In the genomic region with DNA sequence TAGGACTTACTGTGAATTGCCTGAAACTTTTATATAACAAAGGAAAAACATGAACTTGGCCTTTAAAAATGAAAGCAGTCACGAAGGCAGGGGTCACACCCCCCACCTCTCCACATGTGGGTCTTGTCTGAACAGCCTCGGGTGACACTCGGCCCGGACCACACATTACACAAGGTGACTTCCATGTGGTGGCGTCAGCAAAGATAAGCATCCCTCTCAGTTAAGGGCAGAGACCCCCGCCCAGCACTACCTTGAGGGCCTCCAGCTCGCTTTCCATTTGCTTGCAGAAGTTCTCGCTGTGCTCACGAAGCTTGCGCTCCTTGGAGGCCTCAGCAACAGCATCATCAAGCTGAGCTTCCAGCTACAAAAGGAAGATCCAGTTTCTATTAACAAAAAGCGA, we compare ENCODE assay signal across 18 cellular contexts. TPM values are rescaled to one million over a fixed set of nuclear protein-coding genes. Genes with fewer than 3 reads are reported as not detected.
DNase-seq lines count a peak whose midpoint lies in the region; ATAC-seq and TF ChIP-seq lines count a peak whose summit lies in the region.
"Had no signal": no experiment of that assay in that cellular context is flagged by ENCODE, and none has a peak within 500 bp of the region (broad histone marks: within the 10 kb centered on the region; RNA-seq: fewer than 3 reads in every experiment).

No MANE protein-coding gene starts in this region.

- no peak overlapping the region for H3K4me3 Mint-ChIP-seq in chondrocyte (ENCODE audit: unreplicated experiment)
- no peak overlapping the region for H3K4me3 Mint-ChIP-seq in activated T-cell treated with anti-CD3 and anti-CD28 coated beads, Interleukin-2, amount 50 U/mL, for 24 hours
- H3K4me3 Mint-ChIP-seq: B cell; CD4-positive, alpha-beta memory T cell; GM23338; H9 had no signal

- 0 out of 2 replicates have a peak overlapping the region, but pooled peaks have one; percentile 9 for H3K9ac ChIP-seq in BLaER1
- H3K9ac ChIP-seq: BLaER1 treated with 17β-estradiol and CSF1 and Interleukin-3, amounts not matched to agents 10 nM and 100 nM had no signal

- intact Hi-C loops in psoas muscle (cut with DNase I), result no loop called here

- H3K4me1 ChIP-seq in BLaER1, result peaks cover 31% of the 10 kb centered on the region
- peaks cover 23% of the 10 kb centered on the region for H3K4me1 ChIP-seq in psoas muscle

- H3K4me2 ChIP-seq in BLaER1, result peak overlapping the region; percentile 50
- H3K4me2 ChIP-seq: GM23338 had no signal

- TF ChIP-seq CTCF in chondrocyte (IDR thresholded peaks at IDR 0.05), result no peak
- no peak for TF ChIP-seq CTCF in psoas muscle (IDR thresholded peaks at IDR 0.05)

- peaks cover 47% of the 10 kb centered on the region for H3K36me3 ChIP-seq in BLaER1
- H3K36me3 ChIP-seq in psoas muscle (ENCODE audit: insufficient read depth in 1 of 2, low read depth in 1 of 2), result peaks cover 10 to 100% of the 10 kb centered on the region in 2 donors

- H3K27ac ChIP-seq in BLaER1 (no peak overlapping the region), psoas muscle (peak overlapping the region; percentile 69)
- H3K27ac ChIP-seq: 22Rv1; BLaER1 treated with 17β-estradiol and CSF1 and Interleukin-3, amounts not matched to agents 10 nM and 100 nM had no signal

- H4K20me1 ChIP-seq in BLaER1, result no peaks in the 10 kb centered on the region

- H3K27me3 ChIP-seq in BLaER1 (no peaks in the 10 kb centered on the region), psoas muscle (ENCODE audit: insufficient read depth in 3 of 3, low read length in 2 of 3) (no peaks in the 10 kb centered on the region)
- H3K27me3 ChIP-seq: BLaER1 treated with 17β-estradiol and CSF1 and Interleukin-3, amounts not matched to agents 10 nM and 100 nM had no signal

- no peaks in the 10 kb centered on the region for H3K9me3 Mint-ChIP-seq in chondrocyte (ENCODE audit: low read depth)
- no peaks in the 10 kb centered on the region for H3K9me3 Mint-ChIP-seq in activated T-cell treated with anti-CD3 and anti-CD28 coated beads, Interleukin-2, amount 50 U/mL, for 24 hours
- H3K9me3 Mint-ChIP-seq: CD4-positive, alpha-beta memory T cell; GM23338; H9 had no signal

- no peaks in the 10 kb centered on the region for H3K9me3 ChIP-seq in BLaER1
- H3K9me3 ChIP-seq in psoas muscle, result no peaks in the 10 kb centered on the region
- H3K9me3 ChIP-seq: BLaER1 treated with 17β-estradiol and CSF1 and Interleukin-3, amounts not matched to agents 10 nM and 100 nM had no signal

- H3K27me3 Mint-ChIP-seq in chondrocyte (ENCODE audit: low read depth), result no peaks in the 10 kb centered on the region
- H3K27me3 Mint-ChIP-seq in activated T-cell treated with anti-CD3 and anti-CD28 coated beads, Interleukin-2, amount 50 U/mL, for 24 hours, result no peaks in the 10 kb centered on the region
- H3K27me3 Mint-ChIP-seq: B cell had no signal

- H3K4me3 ChIP-seq in BLaER1, result no peak overlapping the region
- H3K4me3 ChIP-seq in psoas muscle, result no peak overlapping the region
- H3K4me3 ChIP-seq: BLaER1 treated with 17β-estradiol and CSF1 and Interleukin-3, amounts not matched to agents 10 nM and 100 nM; GM23338 had no signal

- H3K27ac Mint-ChIP-seq in chondrocyte (ENCODE audit: unreplicated experiment), result no peak overlapping the region
- H3K27ac Mint-ChIP-seq in activated T-cell treated with anti-CD3 and anti-CD28 coated beads, Interleukin-2, amount 50 U/mL, for 24 hours, result no peak overlapping the region
- H3K27ac Mint-ChIP-seq: B cell; CD4-positive, alpha-beta memory T cell; GM23338 had no signal

- H3K4me1 Mint-ChIP-seq in chondrocyte (ENCODE audit: low read depth), result no peaks in the 10 kb centered on the region
- peaks cover 2% of the 10 kb centered on the region for H3K4me1 Mint-ChIP-seq in activated T-cell treated with anti-CD3 and anti-CD28 coated beads, Interleukin-2, amount 50 U/mL, for 24 hours (ENCODE audit: low read depth)
- H3K4me1 Mint-ChIP-seq: B cell; CD4-positive, alpha-beta memory T cell; GM23338; H9 had no signal

- no peak for ATAC-seq in psoas muscle
- ATAC-seq: GM23338, HCT116 had no signal

- WGBS in psoas muscle, 3 donors, result 86 to 90% (median 87%) methylated on average over 11 of the region's 11 CpGs

- H3K36me3 Mint-ChIP-seq in chondrocyte (ENCODE audit: low read depth), result peaks cover 57% of the 10 kb centered on the region
- H3K36me3 Mint-ChIP-seq in activated T-cell treated with anti-CD3 and anti-CD28 coated beads, Interleukin-2, amount 50 U/mL, for 24 hours (ENCODE audit: low read depth), result peaks cover 6% of the 10 kb centered on the region

- DNase-seq in chondrocyte (ENCODE audit: low spot score) (peak; percentile 67), psoas muscle (no peak), DMS79 (lab: John Stamatoyannopoulos, UW) (no peak)
- DNase-seq in activated T-cell treated with anti-CD3 and anti-CD28 coated beads, Interleukin-2, amount 50 U/mL, for 24 hours, result no peak
- DNase-seq in stimulated activated naive CD4-positive, alpha-beta T cell (lab: John Stamatoyannopoulos, UW), result no peak
- DNase-seq: Calu3; CD4-positive, alpha-beta memory T cell; COR-L47; DMS53; DND-41; H9 had no signal

RNA-seq across cellular contexts. Expression of a gene that starts 47.4 kb away (rescaled TPM):
- 0.30 to 0.38 TPM in 2 of 3 replicates, not detected in the other for total RNA-seq in chondrocyte
- total RNA-seq in psoas muscle, result not detected
- under 1 TPM; 0.18 to 0.19 (median 0.18) TPM for polyA plus RNA-seq in psoas muscle
- total RNA-seq: H4 had no signal
